ENCODE assay signal across 1 cellular context in genomic region chr12:130879212-130879686, GRCh38.
A peak's percentile ranks its signal among the peaks of the same experiment; 100 is the strongest.
TF ChIP-seq lines count a peak whose summit lies in the region.

No MANE protein-coding gene starts in this region.

TF ChIP-seq in GM12878, 131 proteins besides CTCF, POLR2A, EP300 and RAD21 (continued from another document and continues in another):
- TF ChIP-seq ATF3 (IDR thresholded peaks at IDR 0.05; ENCODE audit: borderline replicate concordance, extremely low read depth, low read depth, low read length), result no peak
- peak; percentile 88 to 90 for TF ChIP-seq IKZF2 (IDR thresholded peaks at IDR 0.05)
- no peak for TF ChIP-seq EGR1 (IDR thresholded peaks at IDR 0.05; ENCODE audit: borderline replicate concordance in 1 of 2, low read depth in 2 of 2, low read length in 2 of 2)
- TF ChIP-seq ATF2 (IDR thresholded peaks at IDR 0.05; ENCODE audit: low read length), result peak; percentile 26; the same call in 1 of the 2 replicates
- TF ChIP-seq IRF3 (IDR thresholded peaks at IDR 0.05), result no peak
- peak; percentile 66 for TF ChIP-seq BACH1 (IDR thresholded peaks at IDR 0.05; ENCODE audit: borderline replicate concordance)
- TF ChIP-seq ZNF592 (IDR thresholded peaks at IDR 0.05), result no peak
- TF ChIP-seq KLF5 (IDR thresholded peaks at IDR 0.05; ENCODE audit: partially characterized antibody), result no peak
- no peak for TF ChIP-seq RCOR1 (conservative IDR thresholded peaks at IDR 0.05; ENCODE audit: low read depth, low read length)
- no peak for TF ChIP-seq CHD4 (IDR thresholded peaks at IDR 0.05)
- no peak for TF ChIP-seq NFYA (IDR thresholded peaks at IDR 0.05; ENCODE audit: borderline replicate concordance, low read depth, low read length)
- no peak for TF ChIP-seq TBL1XR1 (IDR thresholded peaks at IDR 0.05; ENCODE audit: low read depth, low read length)
- TF ChIP-seq TARDBP (IDR thresholded peaks at IDR 0.05; ENCODE audit: borderline replicate concordance), result no peak
- TF ChIP-seq ZBTB40 (IDR thresholded peaks at IDR 0.05; ENCODE audit: borderline replicate concordance), result no peak
- TF ChIP-seq PRDM15 (CRISPR knock-in tag; IDR thresholded peaks at IDR 0.05), result no peak
- no peak for TF ChIP-seq MEF2A (IDR thresholded peaks at IDR 0.05; ENCODE audit: insufficient read depth, low read depth, low read length)
- no peak for TF ChIP-seq STAT3 (IDR thresholded peaks at IDR 0.05; ENCODE audit: low read depth, low read length)
- peak; percentile 58; the same call in 1 of the 2 replicates for TF ChIP-seq RELB (IDR thresholded peaks at IDR 0.05; ENCODE audit: low read depth)
- peak; percentile 36; the same call in 1 of the 2 replicates for TF ChIP-seq NKRF (conservative IDR thresholded peaks at IDR 0.05)
- TF ChIP-seq BRCA1 (IDR thresholded peaks at IDR 0.05; ENCODE audit: low read depth, low read length), result no peak
- peak; percentile 67 for TF ChIP-seq RUNX3 (IDR thresholded peaks at IDR 0.05; ENCODE audit: low read length)
- no peak for TF ChIP-seq ZNF274 (IDR thresholded peaks at IDR 0.05; ENCODE audit: insufficient read depth, insufficient read length)
- no peak for TF ChIP-seq NR2C1 (IDR thresholded peaks at IDR 0.05)
- no peak for TF ChIP-seq GABPA (IDR thresholded peaks at IDR 0.05; ENCODE audit: low read depth)
- peak; percentile 19 for TF ChIP-seq CUX1 (IDR thresholded peaks at IDR 0.05; ENCODE audit: insufficient replicate concordance, low read depth, low read length)
- no peak for TF ChIP-seq FOXK2 (IDR thresholded peaks at IDR 0.05)
